In the genomic region with DNA sequence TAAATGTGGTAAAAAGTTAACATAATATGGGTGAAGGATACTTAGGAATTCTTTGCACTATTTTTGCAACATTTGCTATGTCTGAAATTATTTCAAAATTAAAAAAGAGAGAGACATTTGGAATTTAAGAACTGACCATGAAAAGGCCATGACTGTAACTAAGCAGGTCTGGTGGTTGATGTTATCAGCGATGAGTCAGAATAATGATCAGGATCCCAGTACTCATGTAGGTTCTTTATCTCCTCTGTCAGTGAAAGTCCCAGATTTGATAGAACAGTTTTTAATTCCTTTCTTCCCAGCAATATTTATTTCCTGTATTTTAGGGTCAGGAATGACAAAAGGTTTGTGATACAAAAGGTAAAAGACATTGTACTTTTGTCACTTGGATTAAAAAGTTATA, we compare ENCODE assay signal across 19 cellular contexts.
A peak's percentile ranks its signal among the peaks of the same experiment; 100 is the strongest.
DNase-seq lines count a peak whose midpoint lies in the region; ATAC-seq and TF ChIP-seq lines count a peak whose summit lies in the region.
"Had no signal": no experiment of that assay in that cellular context is flagged by ENCODE, and none has a peak within 500 bp of the region (broad histone marks: within the 10 kb centered on the region; RNA-seq: fewer than 3 reads in every experiment).

No MANE protein-coding gene starts in this region.

- no peak for TF ChIP-seq CTCF in fibroblast of pulmonary artery (IDR thresholded peaks at IDR 0.05; ENCODE audit: low read length, missing control alignments)
- TF ChIP-seq CTCF in retinal pigment epithelial cell (conservative IDR thresholded peaks at IDR 0.05; ENCODE audit: low read depth, low read length): no peak
- no peak for TF ChIP-seq CTCF in Calu3 (IDR thresholded peaks at IDR 0.05; ENCODE audit: unreplicated experiment)

- BruUV-seq in Calu3 (replicated peaks; lab: Mats Ljungman, UMichigan): no TSS peak

- no peak overlapping the region for H3K27ac Mint-ChIP-seq in activated naive CD4-positive, alpha-beta T cell treated with anti-CD3 and anti-CD28 coated beads, Interleukin-2, amount 50 U/mL, for 72 hours
- H3K27ac Mint-ChIP-seq in Calu3 (ENCODE audit: unreplicated experiment): no peak overlapping the region
- H3K27ac Mint-ChIP-seq: CD8-positive, alpha-beta memory T cell; H9 had no signal

- H3K4me3 ChIP-seq in fibroblast of pulmonary artery (replicated peaks; ENCODE audit: low read depth, low read length) (no peak overlapping the region), retinal pigment epithelial cell (ENCODE audit: low read length) (no peak overlapping the region)
- H3K4me3 ChIP-seq: BLaER1, SK-N-MC had no signal

- H3K27me3 Mint-ChIP-seq in Calu3 (ENCODE audit: unreplicated experiment): no peaks in the 10 kb centered on the region
- H3K27me3 Mint-ChIP-seq: CD8-positive, alpha-beta memory T cell had no signal

- no peaks in the 10 kb centered on the region for H3K9me3 Mint-ChIP-seq in activated naive CD4-positive, alpha-beta T cell treated with anti-CD3 and anti-CD28 coated beads, Interleukin-2, amount 50 U/mL, for 72 hours
- H3K9me3 Mint-ChIP-seq in Calu3 (ENCODE audit: low read depth, unreplicated experiment): no peaks in the 10 kb centered on the region
- H3K9me3 Mint-ChIP-seq: H9 had no signal

- no peaks in the 10 kb centered on the region for H3K36me3 Mint-ChIP-seq in activated naive CD4-positive, alpha-beta T cell treated with anti-CD3 and anti-CD28 coated beads, Interleukin-2, amount 50 U/mL, for 72 hours
- no peaks in the 10 kb centered on the region for H3K36me3 Mint-ChIP-seq in Calu3 (ENCODE audit: insufficient read depth, unreplicated experiment)
- H3K36me3 Mint-ChIP-seq: CD8-positive, alpha-beta memory T cell had no signal

- no peaks in the 10 kb centered on the region for H3K4me1 Mint-ChIP-seq in Calu3 (ENCODE audit: low read depth, unreplicated experiment)
- H3K4me1 Mint-ChIP-seq: CD8-positive, alpha-beta memory T cell had no signal

- intact Hi-C loops in Calu3 (cut with micrococcal nuclease; ENCODE audit: unreplicated experiment): no loop called here

- DNase-seq in HS-27A (ENCODE audit: low read depth) (peak; percentile 15), fibroblast of pulmonary artery (ENCODE audit: low read depth) (peak; percentile 0), retinal pigment epithelial cell (ENCODE audit: low read depth) (peak; percentile 3), Calu3 (no peak)
- DNase-seq in activated naive CD4-positive, alpha-beta T cell treated with anti-CD3 and anti-CD28 coated beads, Interleukin-2, amount 50 U/mL, for 72 hours (ENCODE audit: low spot score in 2 of 2): no peak
- DNase-seq: CD8-positive, alpha-beta memory T cell; H9; NCI-H1092; NCI-H1694; NCI-H2107; NCI-H226; NCI-H526 treated with DMSO at 0.1 percent for 48 hours; NK-92 treated with Interleukin-12 subunit alpha and Interleukin-12 subunit beta, amount 100 ng/mL, for 24 hours had no signal

- H3K4me3 Mint-ChIP-seq in Calu3 (ENCODE audit: low read depth, unreplicated experiment): no peak overlapping the region
- H3K4me3 Mint-ChIP-seq: CD8-positive, alpha-beta memory T cell; H9 had no signal

- CTCF ChIA-PET in Calu3 (lab: Charles Lee): no interaction called here

- ATAC-seq in SK-N-SH treated with all-trans-retinoic acid at 6 μM for 48 hours (peak; percentile 91), HG02973 (IDR thresholded peaks at IDR 0.05; ENCODE audit: unreplicated experiment) (no peak), GM21825 (IDR thresholded peaks at IDR 0.05; ENCODE audit: unreplicated experiment) (no peak)
- ATAC-seq in activated naive CD4-positive, alpha-beta T cell treated with anti-CD3 and anti-CD28 coated beads, Interleukin-2, amount 50 U/mL, for 72 hours: no peak
- ATAC-seq: Right ventricle myocardium inferior had no signal

TF ChIP-seq in SK-N-SH treated with all-trans-retinoic acid at 6 μM for 48 hours, 23 proteins besides CTCF, POLR2A, EP300 and RAD21:
- peak; percentile 72 for TF ChIP-seq ISL1 (CRISPR knock-in tag; IDR thresholded peaks at IDR 0.05)
- TF ChIP-seq, protein P1, sequence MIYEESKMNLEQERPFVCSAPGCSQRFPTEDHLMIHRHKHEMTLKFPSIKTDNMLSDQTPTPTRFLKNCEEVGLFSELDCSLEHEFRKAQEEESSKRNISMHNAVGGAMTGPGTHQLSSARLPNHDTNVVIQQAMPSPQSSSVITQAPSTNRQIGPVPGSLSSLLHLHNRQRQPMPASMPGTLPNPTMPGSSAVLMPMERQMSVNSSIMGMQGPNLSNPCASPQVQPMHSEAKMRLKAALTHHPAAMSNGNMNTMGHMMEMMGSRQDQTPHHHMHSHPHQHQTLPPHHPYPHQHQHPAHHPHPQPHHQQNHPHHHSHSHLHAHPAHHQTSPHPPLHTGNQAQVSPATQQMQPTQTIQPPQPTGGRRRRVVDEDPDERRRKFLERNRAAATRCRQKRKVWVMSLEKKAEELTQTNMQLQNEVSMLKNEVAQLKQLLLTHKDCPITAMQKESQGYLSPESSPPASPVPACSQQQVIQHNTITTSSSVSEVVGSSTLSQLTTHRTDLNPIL (CRISPR knock-in tag; IDR thresholded peaks at IDR 0.05; ENCODE audit: low read depth): no peak
- TF ChIP-seq ESRRG (CRISPR knock-in tag; IDR thresholded peaks at IDR 0.05): no peak
- TF ChIP-seq TCF4 (CRISPR knock-in tag; IDR thresholded peaks at IDR 0.05; ENCODE audit: borderline replicate concordance): 0 out of 2 replicates have a peak, but pooled peaks have one; percentile 13

Comparison
In these comparisons a context has a peak if more than half of its experiments do, and no peak if none do; other contexts are left out.
1. DNase-seq: peak in HS-27A (single experiment), fibroblast of pulmonary artery (single experiment) and retinal pigment epithelial cell (single experiment); none in activated naive CD4-positive, alpha-beta T cell treated with anti-CD3 and anti-CD28 coated beads, Interleukin-2, amount 50 U/mL, for 72 hours (0 of 2) and Calu3 (single experiment).